In genomic region chr1:223714421-223714724, GRCh38 we compare ENCODE assay signal across 9 cellular contexts. TPM values are rescaled to one million over a fixed set of nuclear protein-coding genes. Genes with fewer than 3 reads are reported as not detected.
DNase-seq lines count a peak whose midpoint lies in the region; ATAC-seq, FAIRE-seq and TF ChIP-seq lines count a peak whose summit lies in the region.
"Had no signal": no experiment of that assay in that cellular context is flagged by ENCODE, and none has a peak within 500 bp of the region (broad histone marks: within the 10 kb centered on the region; RNA-seq: fewer than 3 reads in every experiment).

No MANE protein-coding gene starts in this region.

- no peak for TF ChIP-seq POLR2A in endothelial cell of umbilical vein (IDR thresholded peaks at IDR 0.05; ENCODE audit: low read depth, low read length)

- H3K4me2 ChIP-seq in endothelial cell of umbilical vein (ENCODE audit: insufficient read depth, low read length): peak overlapping the region; percentile 94
- peak overlapping the region; percentile 88 for H3K4me2 ChIP-seq in osteoblast (ENCODE audit: insufficient read depth, low read length)

- POLR2A ChIA-PET in CD4-positive, alpha-beta memory T cell (lab: Charles Lee; ENCODE audit: partially characterized antibody): interaction anchor here (4.7 kb wide), 1 partner anchor 35 kb away, joined by 71 read pairs; no protein-coding TSS in a partner anchor
- POLR2A ChIA-PET in endothelial cell of umbilical vein (lab: Charles Lee): no interaction called here

- DNase-seq in CD4-positive, alpha-beta memory T cell: no peak
- no peak for DNase-seq in RWPE2 (ENCODE audit: low spot score)
- no peak for DNase-seq in endothelial cell of umbilical vein (ENCODE audit: low read depth, low spot score)
- no peak for DNase-seq in osteoblast (ENCODE audit: insufficient read length, low spot score, missing footprints)
- no peak for DNase-seq in NCI-H187 (lab: John Stamatoyannopoulos, UW)
- DNase-seq in NCI-H1105 treated with DMSO at 0.1 percent for 48 hours (lab: John Stamatoyannopoulos, UW): no peak
- no peak for DNase-seq in GOT3 (lab: John Stamatoyannopoulos, UW)
- DNase-seq: NCI-H1436 had no signal

- no peak for FAIRE-seq in endothelial cell of umbilical vein (lab: Jason Lieb, UNC)

- TF ChIP-seq CTCF in RWPE2 (IDR thresholded peaks at IDR 0.05; ENCODE audit: poor library complexity, severe bottlenecking): no peak
- TF ChIP-seq CTCF in endothelial cell of umbilical vein (IDR thresholded peaks at IDR 0.05; ENCODE audit: extremely low read depth in 1 of 2, insufficient read depth in 1 of 2, low read depth in 1 of 2, low read length in 2 of 2): no peak
- TF ChIP-seq CTCF in osteoblast (IDR thresholded peaks at IDR 0.05; ENCODE audit: extremely low read depth, low read depth, low read length): no peak

- peak overlapping the region; percentile 85 to 98 (median 96) for H3K27ac Mint-ChIP-seq in CD4-positive, alpha-beta memory T cell

- peaks cover 69% of the 10 kb centered on the region for H3K79me2 ChIP-seq in endothelial cell of umbilical vein (ENCODE audit: control insufficient read depth, insufficient read depth, low read length)
- H3K79me2 ChIP-seq in osteoblast (ENCODE audit: insufficient read depth, low read length): peaks cover 73% of the 10 kb centered on the region

- H3K4me1 ChIP-seq in CD4-positive, alpha-beta memory T cell (ENCODE audit: insufficient read depth, low read length): peaks cover 82% of the 10 kb centered on the region
- H3K4me1 ChIP-seq in RWPE2 (ENCODE audit: insufficient read depth, poor library complexity, severe bottlenecking) (peaks cover 45% of the 10 kb centered on the region), endothelial cell of umbilical vein (ENCODE audit: control insufficient read depth, extremely low read depth, insufficient read depth, low read length) (peaks cover 57% of the 10 kb centered on the region), osteoblast (ENCODE audit: insufficient read depth, low read length) (peaks cover 58% of the 10 kb centered on the region)

- ATAC-seq in RWPE2 (ENCODE audit: low read depth): no peak
- ATAC-seq in HG03045 (IDR thresholded peaks at IDR 0.05; ENCODE audit: unreplicated experiment): no peak

- no peaks in the 10 kb centered on the region for H3K9me3 Mint-ChIP-seq in CD4-positive, alpha-beta memory T cell

- H4K20me1 ChIP-seq in endothelial cell of umbilical vein (replicated peaks; ENCODE audit: control insufficient read depth, extremely low read depth, insufficient read depth, low read length) (no peaks in the 10 kb centered on the region), osteoblast (ENCODE audit: insufficient read depth, low read length) (peaks cover 37% of the 10 kb centered on the region)

- intact Hi-C loops in CD4-positive, alpha-beta memory T cell (cut with micrococcal nuclease): loop anchor here (5.0 kb wide), 1 partner anchor 133 kb away; the partner anchor contains the start of gene TP53BP2
- intact Hi-C loops in endothelial cell of umbilical vein (cut with micrococcal nuclease): loop anchor here (2.0 kb wide), 1 partner anchor 16 kb away; no protein-coding TSS in a partner anchor

- peaks cover 22 to 27% of the 10 kb centered on the region in 2 donors for H3K36me3 Mint-ChIP-seq in CD4-positive, alpha-beta memory T cell

- H3K9me1 ChIP-seq in endothelial cell of umbilical vein (replicated peaks; ENCODE audit: control insufficient read depth, extremely low read depth, insufficient read depth, low read length): no peaks in the 10 kb centered on the region

- H2AFZ ChIP-seq in endothelial cell of umbilical vein (ENCODE audit: low read depth, low read length): no peak overlapping the region
- H2AFZ ChIP-seq in osteoblast (ENCODE audit: low read length): no peak overlapping the region

- BruUV-seq in endothelial cell of umbilical vein (replicated peaks; lab: Mats Ljungman, UMichigan): no TSS peak

- no peak overlapping the region for H3K9ac ChIP-seq in endothelial cell of umbilical vein (replicated peaks; ENCODE audit: extremely low read depth, insufficient read depth, low read length)

- CTCF ChIA-PET in CD4-positive, alpha-beta memory T cell (lab: Charles Lee; ENCODE audit: partially characterized antibody): interaction anchor here (5.2 kb wide), 1 partner anchor 36 kb away, joined by 100 read pairs; no protein-coding TSS in a partner anchor
- CTCF ChIA-PET in endothelial cell of umbilical vein (lab: Charles Lee): interaction anchor here (1.3 to 10.9 kb wide), 2 partner anchors 9 to 35 kb away, joined by 3 to 148 read pairs; no protein-coding TSS in a partner anchor

- peaks cover 57 to 86% (median 71%) of the 10 kb centered on the region in 4 donors for H3K4me1 Mint-ChIP-seq in CD4-positive, alpha-beta memory T cell

- H3K9me3 ChIP-seq in CD4-positive, alpha-beta memory T cell (ENCODE audit: control insufficient read depth in 1 of 2, low read length in 2 of 2): no peaks in the 10 kb centered on the region
- H3K9me3 ChIP-seq in RWPE2 (ENCODE audit: severe bottlenecking) (no peaks in the 10 kb centered on the region), endothelial cell of umbilical vein (replicated peaks; ENCODE audit: control insufficient read depth, insufficient read depth, low read length) (no peaks in the 10 kb centered on the region), osteoblast (ENCODE audit: low read depth, low read length) (no peaks in the 10 kb centered on the region)

- H3K4me3 ChIP-seq in CD4-positive, alpha-beta memory T cell (ENCODE audit: low read length in 2 of 2): peak overlapping the region in 1 of 2 donors; percentile 53
- peak overlapping the region; percentile 93 for H3K4me3 ChIP-seq in RWPE2 (ENCODE audit: severe bottlenecking)
- H3K4me3 ChIP-seq in endothelial cell of umbilical vein (replicated peaks in 1 of 3; ENCODE audit: insufficient read depth in 1 of 3, low read depth in 1 of 3, low read length in 3 of 3): peak overlapping the region in 2 of 3 experiments; percentile 85 to 90
- H3K4me3 ChIP-seq in osteoblast (ENCODE audit: insufficient read depth, low read length): peak overlapping the region; percentile 83

- no peaks in the 10 kb centered on the region for H3K27me3 Mint-ChIP-seq in CD4-positive, alpha-beta memory T cell

- dilution Hi-C loops in endothelial cell of umbilical vein (cut with MboI; ENCODE audit: extremely low pct_ligation_motif_present, low sequenced_read_pairs): no loop called here

- H3K27me3 ChIP-seq in CD4-positive, alpha-beta memory T cell (ENCODE audit: insufficient read depth, low read length): no peaks in the 10 kb centered on the region
- H3K27me3 ChIP-seq in RWPE2 (ENCODE audit: insufficient read depth, poor library complexity, severe bottlenecking) (no peaks in the 10 kb centered on the region), endothelial cell of umbilical vein (ENCODE audit: control insufficient read depth in 2 of 2, insufficient read depth in 2 of 2, low read length in 2 of 2) (no peaks in the 10 kb centered on the region), osteoblast (ENCODE audit: insufficient read depth, low read length) (no peaks in the 10 kb centered on the region)

- H3K27ac ChIP-seq in CD4-positive, alpha-beta memory T cell (ENCODE audit: low read depth, low read length): peak overlapping the region; percentile 79
- H3K27ac ChIP-seq in RWPE2 (ENCODE audit: poor library complexity, severe bottlenecking) (peak overlapping the region; percentile 94), endothelial cell of umbilical vein (ENCODE audit: insufficient read depth, low read depth, low read length) (peak overlapping the region; percentile 84), osteoblast (ENCODE audit: low read depth, low read length) (peak overlapping the region; percentile 79)

- peaks cover 20% of the 10 kb centered on the region for H3K36me3 ChIP-seq in CD4-positive, alpha-beta memory T cell (ENCODE audit: insufficient read depth, low read length)
- H3K36me3 ChIP-seq in RWPE2 (ENCODE audit: low read depth) (peaks cover 43% of the 10 kb centered on the region), endothelial cell of umbilical vein (ENCODE audit: control insufficient read depth in 2 of 2, extremely low read depth in 1 of 2, insufficient read depth in 2 of 2, low read length in 2 of 2) (peaks cover 13 to 14% of the 10 kb centered on the region in 2 experiments), osteoblast (ENCODE audit: insufficient read depth, low read length) (peaks cover 43% of the 10 kb centered on the region)

- H3K4me3 Mint-ChIP-seq in CD4-positive, alpha-beta memory T cell: peak overlapping the region; percentile 86 to 95 (median 88)

TF ChIP-seq in endothelial cell of umbilical vein, 7 proteins besides CTCF, POLR2A, EP300 and RAD21:
- TF ChIP-seq EZH2 (IDR thresholded peaks at IDR 0.05; ENCODE audit: borderline replicate concordance, low read depth, low read length, severe bottlenecking): no peak

RNA-seq across cellular contexts. Expression of gene CAPN2, which starts 2.0 kb away (rescaled TPM):
- total RNA-seq in CD4-positive, alpha-beta memory T cell: 100 to 1,000 TPM; 178 to 180 TPM
- 100 to 1,000 TPM; 146 to 231 TPM for polyA plus RNA-seq in CD4-positive, alpha-beta memory T cell
- 316 and 420 TPM in 2 replicates for total RNA-seq in endothelial cell of umbilical vein
- 82.0 and 110 TPM in 2 replicates for polyA plus RNA-seq in endothelial cell of umbilical vein
- 160 and 168 TPM in 2 replicates for polyA plus RNA-seq in endothelial cell of umbilical vein (2011; cell fraction: cytosol; rRNA removed)
- polyA plus RNA-seq in endothelial cell of umbilical vein (2011; cell fraction: nucleus; rRNA removed): 332 and 370 TPM in 2 replicates
- polyA plus RNA-seq in endothelial cell of umbilical vein (2012): 262 and 405 TPM in 2 replicates
- 205 and 211 TPM in 2 replicates for polyA minus RNA-seq in endothelial cell of umbilical vein
- polyA minus RNA-seq in endothelial cell of umbilical vein (2011; cell fraction: cytosol; rRNA and poly(A)+ RNA removed): 44.4 TPM
- polyA minus RNA-seq in endothelial cell of umbilical vein (2011; cell fraction: nucleus; rRNA and poly(A)+ RNA removed): 100 and 114 TPM in 2 replicates
- 340 and 341 TPM in 2 replicates for total RNA-seq in osteoblast

RNA-seq across cellular contexts. Expression of gene CAPN8, which starts 48.9 kb away (rescaled TPM):
- under 1 TPM; 0.32 to 0.55 TPM for total RNA-seq in CD4-positive, alpha-beta memory T cell
- polyA plus RNA-seq in CD4-positive, alpha-beta memory T cell: under 1 TPM in 1 of 2 donors, not detected in 1; 0.33 TPM
- not detected in 2 replicates for total RNA-seq in endothelial cell of umbilical vein
- not detected in 2 replicates for polyA plus RNA-seq in endothelial cell of umbilical vein
- polyA plus RNA-seq in endothelial cell of umbilical vein (2011; cell fraction: cytosol; rRNA removed): not detected in 2 replicates
- 0.07 and 0.25 TPM in 2 replicates for polyA plus RNA-seq in endothelial cell of umbilical vein (2011; cell fraction: nucleus; rRNA removed)
- polyA plus RNA-seq in endothelial cell of umbilical vein (2012): not detected in 2 replicates
- polyA minus RNA-seq in endothelial cell of umbilical vein: not detected in 2 replicates
- not detected for polyA minus RNA-seq in endothelial cell of umbilical vein (2011; cell fraction: cytosol; rRNA and poly(A)+ RNA removed)
- polyA minus RNA-seq in endothelial cell of umbilical vein (2011; cell fraction: nucleus; rRNA and poly(A)+ RNA removed): not detected in 2 replicates
- total RNA-seq in osteoblast: not detected in 2 replicates
